ENCODE assay signal across 1 cellular context in genomic region chrX:150340326-150340725, GRCh38.
A peak's percentile ranks its signal among the peaks of the same experiment; 100 is the strongest.
TF ChIP-seq lines count a peak whose summit lies in the region.

No MANE protein-coding gene starts in this region.

TF ChIP-seq in HEK293, 187 proteins besides CTCF, POLR2A, EP300 and RAD21 (continued from another document):
- TF ChIP-seq EGR2 (tag by site-specific recombination; IDR thresholded peaks at IDR 0.05; ENCODE audit: low read depth): 0 out of 2 replicates have a peak, but pooled peaks have one; percentile 18
- peak; percentile 45 for TF ChIP-seq ZFHX2 (tag by site-specific recombination; conservative IDR thresholded peaks at IDR 0.05)
- peak; percentile 82 for TF ChIP-seq SCRT2 (tag by site-specific recombination; IDR thresholded peaks at IDR 0.05)
